ENCODE assay signal across 8 cellular contexts in the genomic region with DNA sequence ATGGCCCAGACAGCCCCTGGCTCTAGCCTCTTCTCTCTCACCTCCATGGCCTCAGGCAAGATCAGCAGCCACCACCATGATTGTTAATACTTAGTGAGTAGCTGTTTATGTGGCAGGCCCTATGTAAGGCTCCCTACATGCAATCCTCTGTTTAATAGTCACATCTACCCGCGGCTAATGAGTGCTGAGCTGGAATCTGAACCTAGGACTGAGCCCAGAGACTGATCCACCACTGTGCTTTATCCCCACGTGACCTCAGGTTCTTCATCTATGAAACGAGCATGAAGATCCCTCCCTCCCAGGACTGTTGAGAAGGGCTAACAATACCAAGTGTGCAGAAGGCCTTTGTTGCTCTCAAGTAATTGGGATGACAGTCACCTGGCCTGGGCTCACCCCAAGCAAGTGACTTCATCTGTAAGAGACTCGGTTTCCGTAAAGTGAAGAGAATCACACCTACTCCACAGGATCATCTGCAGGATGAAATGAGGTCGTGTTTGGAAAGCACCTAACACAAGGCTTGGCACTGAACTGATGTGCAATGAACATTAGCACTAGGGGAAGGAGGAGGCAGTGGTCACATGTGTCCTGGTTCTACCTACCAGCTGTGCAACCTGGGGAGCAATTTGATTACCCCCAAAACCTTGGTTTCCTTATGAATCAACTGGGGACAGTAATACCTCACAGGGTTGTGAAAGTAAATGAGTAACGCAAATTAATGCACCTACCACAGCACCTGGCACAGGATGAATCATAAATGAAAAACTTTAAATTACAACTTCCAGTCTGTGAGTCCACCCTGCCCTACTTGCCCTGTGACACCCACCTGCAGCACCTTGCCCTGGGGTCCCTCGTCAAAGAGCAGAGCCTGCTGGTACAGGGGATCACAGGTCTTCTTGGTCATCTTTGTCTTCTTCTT. TPM values are rescaled to one million over a fixed set of nuclear protein-coding genes. Genes with fewer than 3 reads are reported as not detected.
DNase-seq lines count a peak whose midpoint lies in the region; ATAC-seq and TF ChIP-seq lines count a peak whose summit lies in the region.

No MANE protein-coding gene starts in this region.

- POLR2A ChIA-PET in OCI-LY7 (lab: Charles Lee) = interaction anchor here (0.7 to 0.9 kb wide), 2 partner anchors 22 to 35 kb away, joined by 3 to 4 read pairs; no protein-coding TSS in a partner anchor

- H3K4me2 ChIP-seq in OCI-LY7 (ENCODE audit: low read length) = no peak overlapping the region

- peaks cover 8% of the 10 kb centered on the region for H3K4me1 Mint-ChIP-seq in glutamatergic neuron (ENCODE audit: low read depth, unreplicated experiment)

- no peak overlapping the region for H3K27ac ChIP-seq in SJCRH30
- H3K27ac ChIP-seq in OCI-LY7 (ENCODE audit: low read depth, low read length, poor library complexity, severe bottlenecking) = no peak overlapping the region

- no peaks in the 10 kb centered on the region for H3K36me3 Mint-ChIP-seq in glutamatergic neuron (ENCODE audit: unreplicated experiment)

- no TSS peak for BruUV-seq in OCI-LY7 (replicated peaks; lab: Mats Ljungman, UMichigan)

- peaks cover 6% of the 10 kb centered on the region for H3K9me3 Mint-ChIP-seq in glutamatergic neuron (ENCODE audit: unreplicated experiment)

- no peaks in the 10 kb centered on the region for H3K79me2 ChIP-seq in OCI-LY7 (ENCODE audit: insufficient read depth, low read depth, low read length)

- CTCF ChIA-PET in OCI-LY7 (lab: Charles Lee; ENCODE audit: unreplicated experiment) = no interaction called here

- no peaks in the 10 kb centered on the region for H3K4me1 ChIP-seq in SJCRH30
- H3K4me1 ChIP-seq in OCI-LY7 (ENCODE audit: insufficient read depth, low read length, poor library complexity, severe bottlenecking) = no peaks in the 10 kb centered on the region

- H3K4me3 Mint-ChIP-seq in glutamatergic neuron (ENCODE audit: unreplicated experiment) = no peak overlapping the region

- intact Hi-C loops in OCI-LY7 (cut with micrococcal nuclease; ENCODE audit: unreplicated experiment) = no loop called here

- peak overlapping the region; percentile 34 for H3K27ac Mint-ChIP-seq in glutamatergic neuron (ENCODE audit: unreplicated experiment)

- H3K9me3 ChIP-seq in SJCRH30 (replicated peaks) (no peaks in the 10 kb centered on the region), OCI-LY7 (ENCODE audit: low read length) (no peaks in the 10 kb centered on the region)

- H3K27me3 ChIP-seq in SJCRH30 = no peaks in the 10 kb centered on the region

- DNase-seq in glutamatergic neuron = no peak
- no peak for DNase-seq in SJCRH30
- DNase-seq in superior temporal gyrus (ENCODE audit: extremely low spot score) = no peak
- DNase-seq in cerebellar nuclear complex (lab: John Stamatoyannopoulos, UW) = no peak
- no peak for DNase-seq in OCI-LY7 (ENCODE audit: low spot score)

- H4K20me1 ChIP-seq in OCI-LY7 (ENCODE audit: insufficient read depth, low read length) = no peaks in the 10 kb centered on the region

- H3K36me3 ChIP-seq in SJCRH30 = no peaks in the 10 kb centered on the region
- peaks cover 46% of the 10 kb centered on the region for H3K36me3 ChIP-seq in OCI-LY7 (ENCODE audit: insufficient read depth, low read length)

- TF ChIP-seq CTCF in glutamatergic neuron (IDR thresholded peaks at IDR 0.05; ENCODE audit: partially characterized antibody, unreplicated experiment) (no peak), OCI-LY7 (conservative IDR thresholded peaks at IDR 0.05; ENCODE audit: low read length) (no peak)

- no peaks in the 10 kb centered on the region for H3K9me2 ChIP-seq in OCI-LY7 (ENCODE audit: insufficient read depth, low read length)

- ATAC-seq in GM18499 (IDR thresholded peaks at IDR 0.05; ENCODE audit: insufficient read depth, unreplicated experiment) = peak; percentile 54
- ATAC-seq in GM19452 (IDR thresholded peaks at IDR 0.05; ENCODE audit: unreplicated experiment) = peak; percentile 71
- ATAC-seq in HG03442 (IDR thresholded peaks at IDR 0.05; ENCODE audit: unreplicated experiment) = peak; percentile 66

- H3K4me3 ChIP-seq in SJCRH30 (no peak overlapping the region), OCI-LY7 (ENCODE audit: low read depth, low read length, poor library complexity, severe bottlenecking) (no peak overlapping the region)

- peaks cover 8% of the 10 kb centered on the region for H3K27me3 Mint-ChIP-seq in glutamatergic neuron (ENCODE audit: unreplicated experiment)

- no peak overlapping the region for H2AFZ ChIP-seq in OCI-LY7 (ENCODE audit: low read length)

RNA-seq across cellular contexts. Expression of a gene that starts 37.2 kb away (rescaled TPM):
- total RNA-seq in glutamatergic neuron (ENCODE audit: unreplicated experiment) = 126 TPM
- 10.0 and 12.7 TPM in 2 replicates for total RNA-seq in SJCRH30 (2014; rRNA removed; shearing (Covaris generic))
- 79.5 and 89.3 TPM in 2 replicates for total RNA-seq in OCI-LY7 (2014; rRNA removed; shearing (Covaris generic))
- 80.3 and 106 TPM in 2 replicates for total RNA-seq in OCI-LY7 (2022)
